22 cellular contexts compared by ENCODE assay signal in the genomic region with DNA sequence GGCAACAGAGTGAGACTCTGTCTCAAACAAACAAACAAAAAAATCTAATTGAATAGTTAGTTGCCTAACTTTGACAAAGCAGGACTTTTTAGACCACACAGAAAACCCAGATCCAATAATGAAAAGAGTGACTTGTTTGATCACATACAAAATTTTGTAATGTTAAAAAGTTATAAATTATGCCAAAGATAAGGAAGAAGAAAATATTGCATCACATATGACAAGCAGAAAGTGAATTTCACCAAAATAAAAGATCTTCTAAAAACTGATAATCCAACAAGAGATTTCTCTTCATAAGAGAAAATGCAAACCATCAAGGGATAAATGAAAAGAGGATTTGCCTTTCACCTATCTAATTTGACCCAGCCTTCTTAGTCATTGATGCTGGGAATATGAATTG.
DNase-seq lines count a peak whose midpoint lies in the region; ATAC-seq and TF ChIP-seq lines count a peak whose summit lies in the region.
"Had no signal": no experiment of that assay in that cellular context is flagged by ENCODE, and none has a peak within 500 bp of the region (broad histone marks: within the 10 kb centered on the region; RNA-seq: fewer than 3 reads in every experiment).

No MANE protein-coding gene starts in this region.

- no peaks in the 10 kb centered on the region for H3K23me2 ChIP-seq in H9 (ENCODE audit: insufficient read length, low read depth, low read length, poor library complexity, severe bottlenecking)

- H3T11ph ChIP-seq in H9 (ENCODE audit: low read length) = no peak overlapping the region

- H3K18ac ChIP-seq in H9 (ENCODE audit: insufficient read length, low read depth, low read length) = no peak overlapping the region

- no peak overlapping the region for H4K8ac ChIP-seq in H9 (replicated peaks; ENCODE audit: insufficient read length, low read depth, low read length)

- H3K9me3 Mint-ChIP-seq in activated CD4-positive, alpha-beta T cell treated with anti-CD3 and anti-CD28 coated beads, Interleukin-2, amount 10 ng/mL, durations not matched to agents 24 days and 14 days = no peaks in the 10 kb centered on the region
- H3K9me3 Mint-ChIP-seq in activated naive CD4-positive, alpha-beta T cell treated with anti-CD3 and anti-CD28 coated beads, Interleukin-2, amount 50 U/mL, for 72 hours = no peaks in the 10 kb centered on the region
- H3K9me3 Mint-ChIP-seq in naive B cell (no peaks in the 10 kb centered on the region), type B pancreatic cell (no peaks in the 10 kb centered on the region), H9 (peaks cover 0 to 10% of the 10 kb centered on the region in 2 experiments; a peak in 2 of 5 replicates)
- H3K9me3 Mint-ChIP-seq: dendritic cell treated with granulocyte-macrophage colony-stimulating factor and Interleukin-4, amounts not matched to agents 40 ng/mL and 50 ng/mL, for 4 days had no signal

- no peak overlapping the region for H2BK20ac ChIP-seq in H9 (ENCODE audit: low read depth, low read length, poor library complexity, severe bottlenecking)

- H3K27ac ChIP-seq in KOPT-K1 (ENCODE audit: low read depth, low read length, poor library complexity, severe bottlenecking) (peak overlapping the region; percentile 49), H9 (ENCODE audit: insufficient read length, low read depth, low read length) (no peak overlapping the region)
- H3K27ac ChIP-seq: pancreas, stomach, uterus had no signal

- H3K4me3 Mint-ChIP-seq in activated CD4-positive, alpha-beta T cell treated with anti-CD3 and anti-CD28 coated beads, Interleukin-2, amount 10 ng/mL, durations not matched to agents 24 days and 14 days = peak overlapping the region; percentile 82
- H3K4me3 Mint-ChIP-seq in naive B cell (peak overlapping the region in 5 of 8 donors; percentile 9 to 68 (median 28)), type B pancreatic cell (no peak overlapping the region), H9 (no peak overlapping the region)

- no peak overlapping the region for H2BK15ac ChIP-seq in H9 (ENCODE audit: low read depth, low read length)

- no peaks in the 10 kb centered on the region for H3K27me3 ChIP-seq in H9 (ENCODE audit: insufficient read depth, low read length)
- H3K27me3 ChIP-seq: esophagus squamous epithelium, pancreas, stomach, uterus had no signal

- H3K4ac ChIP-seq in H9 (ENCODE audit: low read depth, low read length) = no peak overlapping the region

- H3K27ac Mint-ChIP-seq in activated CD4-positive, alpha-beta T cell treated with anti-CD3 and anti-CD28 coated beads, Interleukin-2, amount 10 ng/mL, durations not matched to agents 24 days and 14 days = peak overlapping the region; percentile 56
- peak overlapping the region; percentile 7 to 96 for H3K27ac Mint-ChIP-seq in activated naive CD4-positive, alpha-beta T cell treated with anti-CD3 and anti-CD28 coated beads, Interleukin-2, amount 50 U/mL, for 72 hours
- H3K27ac Mint-ChIP-seq in naive B cell = peak overlapping the region in 2 of 6 donors; percentile 57 to 96
- H3K27ac Mint-ChIP-seq in type B pancreatic cell = no peak overlapping the region
- H3K27ac Mint-ChIP-seq in H9 = no peak overlapping the region

- no peak overlapping the region for H2AFZ ChIP-seq in H9 (ENCODE audit: low read length)

- no peak overlapping the region for H2AK5ac ChIP-seq in H9 (ENCODE audit: insufficient read length, low read length)

- H3K9me3 ChIP-seq in KOPT-K1 (ENCODE audit: insufficient read depth, low read length, poor library complexity, severe bottlenecking) = no peaks in the 10 kb centered on the region
- no peaks in the 10 kb centered on the region for H3K9me3 ChIP-seq in H9 (ENCODE audit: control insufficient read depth, low read depth, low read length)
- H3K9me3 ChIP-seq: Caco-2, mucosa of descending colon, pancreas, stomach, uterus had no signal

- H2BK120ac ChIP-seq in H9 (ENCODE audit: low read depth, low read length, poor library complexity, severe bottlenecking) = no peak overlapping the region

- H3K4me1 Mint-ChIP-seq in activated CD4-positive, alpha-beta T cell treated with anti-CD3 and anti-CD28 coated beads, Interleukin-2, amount 10 ng/mL, durations not matched to agents 24 days and 14 days = peaks cover 35% of the 10 kb centered on the region
- peaks cover 41 to 47% (median 42%) of the 10 kb centered on the region in 3 donors for H3K4me1 Mint-ChIP-seq in naive B cell
- peaks cover 14% of the 10 kb centered on the region for H3K4me1 Mint-ChIP-seq in type B pancreatic cell (ENCODE audit: unreplicated experiment)
- H3K4me1 Mint-ChIP-seq in H9 = peaks cover 19 to 20% of the 10 kb centered on the region in 2 experiments

- H3K23ac ChIP-seq in H9 (ENCODE audit: insufficient read length, low read depth, low read length) = no peak overlapping the region

- H3K79me1 ChIP-seq in H9 (ENCODE audit: insufficient read depth, low read depth, low read length, poor library complexity, severe bottlenecking) = no peaks in the 10 kb centered on the region

- peaks cover 6% of the 10 kb centered on the region for H3K79me2 ChIP-seq in H9 (ENCODE audit: insufficient read depth, low read length)

- intact Hi-C loops in activated CD4-positive, alpha-beta T cell treated with anti-CD3 and anti-CD28 coated beads, Interleukin-2, amount 10 ng/mL, durations not matched to agents 24 days and 14 days (cut with micrococcal nuclease) = loop anchor here (2.0 to 5.0 kb wide), 6 partner anchors 352 to 1102 kb away; a partner anchor contains a TSS

- H3K14ac ChIP-seq in H9 (ENCODE audit: insufficient read depth, low read length) = no peak overlapping the region

- no peak overlapping the region for H4K5ac ChIP-seq in H9 (ENCODE audit: insufficient read length, low read depth, low read length)

- H3K27me3 Mint-ChIP-seq in activated CD4-positive, alpha-beta T cell treated with anti-CD3 and anti-CD28 coated beads, Interleukin-2, amount 10 ng/mL, durations not matched to agents 24 days and 14 days = no peaks in the 10 kb centered on the region
- H3K27me3 Mint-ChIP-seq in naive B cell (no peaks in the 10 kb centered on the region), type B pancreatic cell (peaks cover 7% of the 10 kb centered on the region), H9 (ENCODE audit: low read depth) (no peaks in the 10 kb centered on the region)
- H3K27me3 Mint-ChIP-seq: dendritic cell treated with granulocyte-macrophage colony-stimulating factor and Interleukin-4, amounts not matched to agents 40 ng/mL and 50 ng/mL, for 4 days had no signal

- no peak overlapping the region for H3K56ac ChIP-seq in H9 (ENCODE audit: insufficient read length, low read depth, low read length)

- no peak overlapping the region for H3K9ac ChIP-seq in H9 (ENCODE audit: extremely low read depth, insufficient read length, low read length)

- peaks cover 15% of the 10 kb centered on the region for H3K36me3 Mint-ChIP-seq in activated CD4-positive, alpha-beta T cell treated with anti-CD3 and anti-CD28 coated beads, Interleukin-2, amount 10 ng/mL, durations not matched to agents 24 days and 14 days (ENCODE audit: low read depth)
- peaks cover 16 to 24% of the 10 kb centered on the region in 2 donors for H3K36me3 Mint-ChIP-seq in activated naive CD4-positive, alpha-beta T cell treated with anti-CD3 and anti-CD28 coated beads, Interleukin-2, amount 50 U/mL, for 72 hours
- H3K36me3 Mint-ChIP-seq in naive B cell = no peaks in the 10 kb centered on the region
- peaks cover 5% of the 10 kb centered on the region for H3K36me3 Mint-ChIP-seq in type B pancreatic cell
- peaks cover 9 to 17% (median 9%) of the 10 kb centered on the region in 3 experiments for H3K36me3 Mint-ChIP-seq in H9 (ENCODE audit: insufficient read depth in 1 of 3, low read depth in 3 of 3)

- no peak for DNase-seq in activated CD4-positive, alpha-beta T cell treated with anti-CD3 and anti-CD28 coated beads, Interleukin-2, amount 10 ng/mL, durations not matched to agents 24 days and 14 days
- DNase-seq in activated CD4-positive, alpha-beta T cell treated with anti-CD3 and anti-CD28 coated beads, Interleukin-2, amount 50 U/mL, for 1 hour = no peak
- DNase-seq in activated naive CD4-positive, alpha-beta T cell treated with anti-CD3 and anti-CD28 coated beads, Interleukin-2, amount 50 U/mL, for 72 hours (ENCODE audit: low spot score in 2 of 2) = no peak
- DNase-seq in naive B cell = no peak
- DNase-seq in type B pancreatic cell (ENCODE audit: extremely low spot score, unreplicated experiment) = no peak
- no peak for DNase-seq in central memory CD4-positive, alpha-beta T cell
- no peak for DNase-seq in H9
- DNase-seq: Caco-2, esophagus squamous epithelium, GDM1, mucosa of descending colon, NCI-H1105 treated with DMSO at 0.1 percent for 48 hours, NCI-H2171, NCI-H82, pancreas, stomach, uterus had no signal

- TF ChIP-seq CTCF in type B pancreatic cell (conservative IDR thresholded peaks at IDR 0.05) = no peak
- TF ChIP-seq CTCF in H9 (conservative IDR thresholded peaks at IDR 0.05) = no peak

- no peaks in the 10 kb centered on the region for H4K20me1 ChIP-seq in H9 (ENCODE audit: control insufficient read depth, insufficient read depth, insufficient read length)

- no peak overlapping the region for H3K4me2 ChIP-seq in H9 (ENCODE audit: insufficient read depth, insufficient read length, low read length)
- H3K4me2 ChIP-seq: smooth muscle cell had no signal

- ATAC-seq in activated naive CD4-positive, alpha-beta T cell treated with anti-CD3 and anti-CD28 coated beads, Interleukin-2, amount 50 U/mL, for 72 hours = no peak
- no peak for ATAC-seq in naive B cell (ENCODE audit: low read depth in 2 of 2)
- ATAC-seq: activated CD4-positive, CD25-positive, alpha-beta regulatory T cell treated with anti-CD3 and anti-CD28 coated beads, Interleukin-2, amount 50 U/mL, for 24 hours; HepG2; mucosa of descending colon; pancreas had no signal

- no peak overlapping the region for H4K91ac ChIP-seq in H9 (ENCODE audit: insufficient read length, low read depth, low read length)

- H3K36me3 ChIP-seq in KOPT-K1 (ENCODE audit: insufficient read depth, low read length) = peaks cover under 1% of the 10 kb centered on the region
- H3K36me3 ChIP-seq: esophagus squamous epithelium, pancreas, uterus had no signal

- H3K4me1 ChIP-seq in H9 (ENCODE audit: insufficient read depth, low read length) = peaks cover 2% of the 10 kb centered on the region; the same call in 1 of the 2 replicates
- H3K4me1 ChIP-seq: Caco-2 had no signal

- no peak overlapping the region for H2BK12ac ChIP-seq in H9 (ENCODE audit: insufficient read length, low read depth, low read length)

- no peak overlapping the region for H2BK5ac ChIP-seq in H9 (ENCODE audit: insufficient read length, low read length)

Comparison
In these comparisons a context has a peak if more than half of its experiments do, and no peak if none do; other contexts are left out.
1. H3K27ac Mint-ChIP-seq: peak in activated CD4-positive, alpha-beta T cell treated with anti-CD3 and anti-CD28 coated beads, Interleukin-2, amount 10 ng/mL, durations not matched to agents 24 days and 14 days (single experiment) and activated naive CD4-positive, alpha-beta T cell treated with anti-CD3 and anti-CD28 coated beads, Interleukin-2, amount 50 U/mL, for 72 hours (2 of 2); none in type B pancreatic cell (single experiment) and H9 (0 of 3).
2. H3K4me3 Mint-ChIP-seq: peak in activated CD4-positive, alpha-beta T cell treated with anti-CD3 and anti-CD28 coated beads, Interleukin-2, amount 10 ng/mL, durations not matched to agents 24 days and 14 days (single experiment) and naive B cell (5 of 8); none in type B pancreatic cell (single experiment) and H9 (0 of 2).